1 cellular context compared by ENCODE assay signal in the genomic region with DNA sequence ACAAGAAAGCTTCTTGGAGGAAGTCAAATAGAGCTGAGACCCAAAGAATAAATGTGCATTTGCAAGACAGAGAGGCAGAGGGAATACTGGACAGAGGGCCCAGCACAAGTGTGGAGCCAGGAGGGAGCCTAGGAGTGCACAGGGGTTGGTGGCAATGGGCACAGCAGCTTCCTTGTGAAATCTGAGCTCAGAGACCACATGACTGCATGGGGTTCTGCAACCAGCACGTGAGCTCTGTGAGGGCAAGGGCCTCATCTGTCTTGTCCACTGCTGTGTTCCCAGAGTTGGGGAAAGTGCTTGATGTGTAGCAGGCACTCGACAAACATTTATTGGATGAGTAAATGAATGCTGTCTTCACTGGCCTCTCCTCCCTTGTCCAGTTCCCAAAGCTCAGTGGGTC.
TF ChIP-seq lines count a peak whose summit lies in the region.

No MANE protein-coding gene starts in this region.

TF ChIP-seq in GM23338, 12 proteins besides CTCF, POLR2A, EP300 and RAD21 (continued from another document):
- TF ChIP-seq ZNF462 (CRISPR knock-in tag; IDR thresholded peaks at IDR 0.05) (no peak), POLR2AphosphoS5 (IDR thresholded peaks at IDR 0.05; ENCODE audit: low read depth) (no peak), EZH2phosphoT487 (IDR thresholded peaks at IDR 0.05; ENCODE audit: unreplicated experiment) (no peak), ZNF114 (CRISPR knock-in tag; IDR thresholded peaks at IDR 0.05) (no peak), EZH2 (IDR thresholded peaks at IDR 0.05; ENCODE audit: low read depth, unreplicated experiment) (no peak)
